ENCODE assay signal across 1 cellular context in the genomic region with DNA sequence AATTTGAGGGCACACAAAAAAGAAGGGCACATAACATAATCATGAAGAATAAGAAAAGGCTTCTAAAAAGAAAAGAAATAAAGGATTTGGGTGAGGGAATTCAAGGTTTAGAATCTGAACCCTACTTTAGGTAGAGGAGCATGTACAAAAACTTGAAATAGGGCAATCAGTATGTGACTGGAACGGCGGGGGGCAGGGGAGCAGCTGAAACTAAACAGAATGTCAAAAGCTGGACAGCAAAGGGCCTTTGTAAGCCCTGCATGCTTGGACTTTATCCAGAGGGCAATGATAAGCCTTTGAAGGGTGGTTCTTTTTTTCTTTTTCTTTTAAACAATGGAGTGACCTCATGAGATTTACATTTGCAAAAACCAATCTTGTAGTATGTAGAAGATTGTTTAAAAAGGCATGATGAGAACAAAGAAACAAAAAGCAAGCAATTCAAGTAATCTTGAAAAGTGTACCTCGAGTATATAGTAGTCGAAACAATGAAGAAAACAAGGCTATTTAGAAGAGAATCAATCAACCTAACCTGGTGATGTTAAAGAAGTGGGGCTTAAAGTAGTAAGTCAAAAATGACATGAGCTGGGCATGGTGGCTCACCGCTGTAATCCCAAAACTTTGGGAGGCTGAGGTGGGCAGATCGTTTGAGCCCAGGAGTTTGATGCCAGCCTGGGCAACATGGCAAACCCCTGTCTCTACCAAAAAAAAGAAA.
A peak's percentile ranks its signal among the peaks of the same experiment; 100 is the strongest.
TF ChIP-seq lines count a peak whose summit lies in the region.

No MANE protein-coding gene starts in this region.

TF ChIP-seq in HepG2, 621 proteins besides CTCF, POLR2A, EP300 and RAD21 (continued from another document and continues in another):
- TF ChIP-seq ZNF317 (CRISPR knock-in tag; IDR thresholded peaks at IDR 0.05) = peak; percentile 28; the same call in 1 of the 2 replicates
- no peak for TF ChIP-seq ZNF121 (CRISPR knock-in tag; IDR thresholded peaks at IDR 0.05)
- TF ChIP-seq NCOA2 (CRISPR knock-in tag; IDR thresholded peaks at IDR 0.05) = peak; percentile 62; the same call in 1 of the 2 replicates
- no peak for TF ChIP-seq ZNF609 (CRISPR knock-in tag; IDR thresholded peaks at IDR 0.05; ENCODE audit: borderline replicate concordance)
- no peak for TF ChIP-seq WIZ (CRISPR knock-in tag; IDR thresholded peaks at IDR 0.05)
- no peak for TF ChIP-seq BORCS8-MEF2B (CRISPR knock-in tag; IDR thresholded peaks at IDR 0.05)
- TF ChIP-seq, protein P1, sequence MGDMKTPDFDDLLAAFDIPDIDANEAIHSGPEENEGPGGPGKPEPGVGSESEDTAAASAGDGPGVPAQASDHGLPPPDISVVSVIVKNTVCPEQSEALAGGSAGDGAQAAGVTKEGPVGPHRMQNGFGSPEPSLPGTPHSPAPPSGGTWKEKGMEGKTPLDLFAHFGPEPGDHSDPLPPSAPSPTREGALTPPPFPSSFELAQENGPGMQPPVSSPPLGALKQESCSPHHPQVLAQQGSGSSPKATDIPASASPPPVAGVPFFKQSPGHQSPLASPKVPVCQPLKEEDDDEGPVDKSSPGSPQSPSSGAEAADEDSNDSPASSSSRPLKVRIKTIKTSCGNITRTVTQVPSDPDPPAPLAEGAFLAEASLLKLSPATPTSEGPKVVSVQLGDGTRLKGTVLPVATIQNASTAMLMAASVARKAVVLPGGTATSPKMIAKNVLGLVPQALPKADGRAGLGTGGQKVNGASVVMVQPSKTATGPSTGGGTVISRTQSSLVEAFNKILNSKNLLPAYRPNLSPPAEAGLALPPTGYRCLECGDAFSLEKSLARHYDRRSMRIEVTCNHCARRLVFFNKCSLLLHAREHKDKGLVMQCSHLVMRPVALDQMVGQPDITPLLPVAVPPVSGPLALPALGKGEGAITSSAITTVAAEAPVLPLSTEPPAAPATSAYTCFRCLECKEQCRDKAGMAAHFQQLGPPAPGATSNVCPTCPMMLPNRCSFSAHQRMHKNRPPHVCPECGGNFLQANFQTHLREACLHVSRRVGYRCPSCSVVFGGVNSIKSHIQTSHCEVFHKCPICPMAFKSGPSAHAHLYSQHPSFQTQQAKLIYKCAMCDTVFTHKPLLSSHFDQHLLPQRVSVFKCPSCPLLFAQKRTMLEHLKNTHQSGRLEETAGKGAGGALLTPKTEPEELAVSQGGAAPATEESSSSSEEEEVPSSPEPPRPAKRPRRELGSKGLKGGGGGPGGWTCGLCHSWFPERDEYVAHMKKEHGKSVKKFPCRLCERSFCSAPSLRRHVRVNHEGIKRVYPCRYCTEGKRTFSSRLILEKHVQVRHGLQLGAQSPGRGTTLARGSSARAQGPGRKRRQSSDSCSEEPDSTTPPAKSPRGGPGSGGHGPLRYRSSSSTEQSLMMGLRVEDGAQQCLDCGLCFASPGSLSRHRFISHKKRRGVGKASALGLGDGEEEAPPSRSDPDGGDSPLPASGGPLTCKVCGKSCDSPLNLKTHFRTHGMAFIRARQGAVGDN (CRISPR knock-in tag; IDR thresholded peaks at IDR 0.05) = no peak
- peak; percentile 74 for TF ChIP-seq PATZ1 (CRISPR knock-in tag; IDR thresholded peaks at IDR 0.05)
- 0 out of 2 replicates have a peak, but pooled peaks have one; percentile 32 for TF ChIP-seq TFE3 (CRISPR knock-in tag; IDR thresholded peaks at IDR 0.05)
- TF ChIP-seq STAG1 (CRISPR knock-in tag; IDR thresholded peaks at IDR 0.05) = 0 out of 2 replicates have a peak, but pooled peaks have one; percentile 8
- TF ChIP-seq MED1 (CRISPR knock-in tag; IDR thresholded peaks at IDR 0.05) = peak; percentile 52; the same call in 1 of the 2 replicates
- TF ChIP-seq ZNF883 (CRISPR knock-in tag; IDR thresholded peaks at IDR 0.05; ENCODE audit: not compliant biosample characterization) = no peak
- peak; percentile 52; the same call in 1 of the 2 replicates for TF ChIP-seq CREM (IDR thresholded peaks at IDR 0.05)
- TF ChIP-seq CREM (CRISPR knock-in tag; IDR thresholded peaks at IDR 0.05) = no peak
- no peak for TF ChIP-seq ZBTB7A (CRISPR knock-in tag; IDR thresholded peaks at IDR 0.05)
- 0 out of 2 replicates have a peak, but pooled peaks have one; percentile 29 for TF ChIP-seq CEBPG (CRISPR knock-in tag; IDR thresholded peaks at IDR 0.05)
- TF ChIP-seq KDM6A (CRISPR knock-in tag; IDR thresholded peaks at IDR 0.05; ENCODE audit: low read depth) = peak; percentile 26; the same call in 1 of the 2 replicates
- TF ChIP-seq LRRFIP1 (CRISPR knock-in tag; conservative IDR thresholded peaks at IDR 0.05) = no peak
- TF ChIP-seq DMAP1 (CRISPR knock-in tag; IDR thresholded peaks at IDR 0.05) = 0 out of 2 replicates have a peak, but pooled peaks have one; percentile 21
- TF ChIP-seq ASH2L (IDR thresholded peaks at IDR 0.05; ENCODE audit: insufficient read length, low read depth, low read length) = peak; percentile 70
- no peak for TF ChIP-seq RBFOX2 (IDR thresholded peaks at IDR 0.05; ENCODE audit: low read depth, low read length)
- TF ChIP-seq ZNF12 (CRISPR knock-in tag; IDR thresholded peaks at IDR 0.05) = no peak
- no peak for TF ChIP-seq ZNF3 (CRISPR knock-in tag; IDR thresholded peaks at IDR 0.05)
- TF ChIP-seq ZBTB4 (CRISPR knock-in tag; IDR thresholded peaks at IDR 0.05; ENCODE audit: borderline replicate concordance) = no peak
- no peak for TF ChIP-seq ZNF383 (CRISPR knock-in tag; IDR thresholded peaks at IDR 0.05; ENCODE audit: borderline replicate concordance)
- TF ChIP-seq MAFF (IDR thresholded peaks at IDR 0.05; ENCODE audit: low read depth, low read length) = no peak
- no peak for TF ChIP-seq ZNF451 (CRISPR knock-in tag; IDR thresholded peaks at IDR 0.05)
- TF ChIP-seq CEBPB (IDR thresholded peaks at IDR 0.05; ENCODE audit: borderline replicate concordance, low read depth, low read length) = no peak
- no peak for TF ChIP-seq E2F2 (CRISPR knock-in tag; IDR thresholded peaks at IDR 0.05; ENCODE audit: borderline replicate concordance)
- no peak for TF ChIP-seq ZNF263 (CRISPR knock-in tag; IDR thresholded peaks at IDR 0.05)
- TF ChIP-seq POLR2AphosphoS2 (IDR thresholded peaks at IDR 0.05; ENCODE audit: low read depth, low read length) = no peak
- TF ChIP-seq, protein P2, sequence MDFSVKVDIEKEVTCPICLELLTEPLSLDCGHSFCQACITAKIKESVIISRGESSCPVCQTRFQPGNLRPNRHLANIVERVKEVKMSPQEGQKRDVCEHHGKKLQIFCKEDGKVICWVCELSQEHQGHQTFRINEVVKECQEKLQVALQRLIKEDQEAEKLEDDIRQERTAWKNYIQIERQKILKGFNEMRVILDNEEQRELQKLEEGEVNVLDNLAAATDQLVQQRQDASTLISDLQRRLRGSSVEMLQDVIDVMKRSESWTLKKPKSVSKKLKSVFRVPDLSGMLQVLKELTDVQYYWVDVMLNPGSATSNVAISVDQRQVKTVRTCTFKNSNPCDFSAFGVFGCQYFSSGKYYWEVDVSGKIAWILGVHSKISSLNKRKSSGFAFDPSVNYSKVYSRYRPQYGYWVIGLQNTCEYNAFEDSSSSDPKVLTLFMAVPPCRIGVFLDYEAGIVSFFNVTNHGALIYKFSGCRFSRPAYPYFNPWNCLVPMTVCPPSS (IDR thresholded peaks at IDR 0.05) = no peak
